In genomic region chr4:143856017-143856557, GRCh38 we compare ENCODE assay signal across 5 cellular contexts. TPM values are rescaled to one million over a fixed set of nuclear protein-coding genes. Genes with fewer than 3 reads are reported as not detected.
"Had no signal": no experiment of that assay in that cellular context is flagged by ENCODE, and none has a peak within 500 bp of the region (broad histone marks: within the 10 kb centered on the region; RNA-seq: fewer than 3 reads in every experiment).

No MANE protein-coding gene starts in this region.

RNA-seq across cellular contexts. Expression of gene GYPE, which starts 49.3 kb away (rescaled TPM):
- total RNA-seq: hepatocyte, left lobe of liver, lung microvascular endothelial cell, neural crest cell, suprapubic skin had no signal
- polyA plus RNA-seq: hepatocyte had no signal
